In the genomic region with DNA sequence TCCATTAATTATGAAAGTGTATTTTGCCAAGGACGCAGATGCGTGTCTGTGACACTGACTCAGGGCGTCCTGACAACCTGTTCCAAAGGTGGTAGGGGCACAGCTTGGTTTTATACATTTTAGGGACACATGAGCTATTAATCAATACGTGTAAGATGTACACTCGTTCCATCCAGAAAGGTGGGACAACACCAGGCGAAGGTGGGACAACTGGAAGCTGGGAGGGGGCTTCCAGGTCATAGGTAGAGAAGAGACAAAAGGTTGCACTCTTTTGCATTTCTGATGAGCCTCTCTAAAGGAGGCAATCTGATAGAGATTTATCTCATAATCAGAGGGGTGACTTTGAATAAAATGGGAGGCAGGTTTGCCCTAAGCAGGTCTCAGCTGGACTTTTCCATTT, we compare ENCODE assay signal across 1 cellular context.
TF ChIP-seq lines count a peak whose summit lies in the region.

No MANE protein-coding gene starts in this region.

TF ChIP-seq in K562, 482 proteins besides CTCF, POLR2A, EP300 and RAD21 (continued from another document):
- TF ChIP-seq, protein P1, sequence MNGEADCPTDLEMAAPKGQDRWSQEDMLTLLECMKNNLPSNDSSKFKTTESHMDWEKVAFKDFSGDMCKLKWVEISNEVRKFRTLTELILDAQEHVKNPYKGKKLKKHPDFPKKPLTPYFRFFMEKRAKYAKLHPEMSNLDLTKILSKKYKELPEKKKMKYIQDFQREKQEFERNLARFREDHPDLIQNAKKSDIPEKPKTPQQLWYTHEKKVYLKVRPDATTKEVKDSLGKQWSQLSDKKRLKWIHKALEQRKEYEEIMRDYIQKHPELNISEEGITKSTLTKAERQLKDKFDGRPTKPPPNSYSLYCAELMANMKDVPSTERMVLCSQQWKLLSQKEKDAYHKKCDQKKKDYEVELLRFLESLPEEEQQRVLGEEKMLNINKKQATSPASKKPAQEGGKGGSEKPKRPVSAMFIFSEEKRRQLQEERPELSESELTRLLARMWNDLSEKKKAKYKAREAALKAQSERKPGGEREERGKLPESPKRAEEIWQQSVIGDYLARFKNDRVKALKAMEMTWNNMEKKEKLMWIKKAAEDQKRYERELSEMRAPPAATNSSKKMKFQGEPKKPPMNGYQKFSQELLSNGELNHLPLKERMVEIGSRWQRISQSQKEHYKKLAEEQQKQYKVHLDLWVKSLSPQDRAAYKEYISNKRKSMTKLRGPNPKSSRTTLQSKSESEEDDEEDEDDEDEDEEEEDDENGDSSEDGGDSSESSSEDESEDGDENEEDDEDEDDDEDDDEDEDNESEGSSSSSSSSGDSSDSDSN (IDR thresholded peaks at IDR 0.05; ENCODE audit: borderline replicate concordance in 1 of 2, low read depth in 2 of 2, low read length in 2 of 2): no peak
- TF ChIP-seq ZNF75A (CRISPR knock-in tag; IDR thresholded peaks at IDR 0.05): peak; percentile 95
